In genomic region chr11:9982127-9982795, GRCh38 we compare ENCODE assay signal across 11 cellular contexts.
DNase-seq lines count a peak whose midpoint lies in the region; ATAC-seq and TF ChIP-seq lines count a peak whose summit lies in the region.
"Had no signal": no experiment of that assay in that cellular context is flagged by ENCODE, and none has a peak within 500 bp of the region (broad histone marks: within the 10 kb centered on the region; RNA-seq: fewer than 3 reads in every experiment).

No MANE protein-coding gene starts in this region.

- no peaks in the 10 kb centered on the region for H3K9me3 ChIP-seq in PC-3 (ENCODE audit: low read length)

- H4K20me1 ChIP-seq in PC-3 (ENCODE audit: low read length) = no peaks in the 10 kb centered on the region

- CTCF ChIA-PET in PC-3 (lab: Charles Lee) = no interaction called here

- no peak overlapping the region for H3K4me3 ChIP-seq in PC-3 (ENCODE audit: low read length)

- peaks cover 45% of the 10 kb centered on the region for H3K4me1 ChIP-seq in PC-3 (ENCODE audit: insufficient read depth, low read length)

- no peaks in the 10 kb centered on the region for H3F3A ChIP-seq in PC-3 (ENCODE audit: low read length, unreplicated experiment)

- POLR2A ChIA-PET in PC-3 (lab: Charles Lee; ENCODE audit: unreplicated experiment) = no interaction called here

- intact Hi-C loops in PC-3 (cut with micrococcal nuclease) = no loop called here

- H3K27ac ChIP-seq in PC-3 (ENCODE audit: low read length) = peak overlapping the region; percentile 87
- peak overlapping the region; percentile 77 for H3K27ac ChIP-seq in epithelial cell of prostate

- BruUV-seq in PC-3 (replicated peaks; lab: Mats Ljungman, UMichigan) = no TSS peak

- no peak overlapping the region for H2AFZ ChIP-seq in PC-3 (ENCODE audit: low read length)

- no peak for TF ChIP-seq CTCF in PC-3 (conservative IDR thresholded peaks at IDR 0.05; ENCODE audit: low read depth, low read length)

- H3K4me2 ChIP-seq in PC-3 (ENCODE audit: low read length) = peak overlapping the region; percentile 70

- H3K9ac ChIP-seq in PC-3 (ENCODE audit: low read length) = peak overlapping the region; percentile 73

- H3K9me2 ChIP-seq in PC-3 (replicated peaks; ENCODE audit: low read length) = no peaks in the 10 kb centered on the region

- peak; percentile 50 for DNase-seq in GM04504 (ENCODE audit: low read depth)
- DNase-seq in PC-3 = peak; percentile 54
- DNase-seq in epithelial cell of prostate (ENCODE audit: low read depth, low spot score) = peak; percentile 24
- DNase-seq in pons (ENCODE audit: low spot score) = peak; percentile 79
- no peak for DNase-seq in cerebellum (ENCODE audit: low spot score)
- DNase-seq: GF-D8; natural killer cell; NCI-H1092; stimulated activated CD4-positive, alpha-beta T cell treated with anti-CD3 and anti-CD28 coated beads, Interleukin-15, amount 100 ng/mL, for 24 hours had no signal

- no peaks in the 10 kb centered on the region for H3K36me3 ChIP-seq in PC-3 (ENCODE audit: low read depth, low read length)

- ATAC-seq in PC-3 (peak; percentile 33), GM21447 (IDR thresholded peaks at IDR 0.05; ENCODE audit: unreplicated experiment) (no peak), HG02870 (IDR thresholded peaks at IDR 0.05; ENCODE audit: unreplicated experiment) (no peak)
- ATAC-seq: natural killer cell had no signal

- H3K27me3 ChIP-seq in PC-3 (ENCODE audit: low read length) = no peaks in the 10 kb centered on the region

- no peaks in the 10 kb centered on the region for H3K79me2 ChIP-seq in PC-3 (ENCODE audit: low read length)
